Comparison of ENCODE assay signal across 35 cellular contexts in the genomic region with DNA sequence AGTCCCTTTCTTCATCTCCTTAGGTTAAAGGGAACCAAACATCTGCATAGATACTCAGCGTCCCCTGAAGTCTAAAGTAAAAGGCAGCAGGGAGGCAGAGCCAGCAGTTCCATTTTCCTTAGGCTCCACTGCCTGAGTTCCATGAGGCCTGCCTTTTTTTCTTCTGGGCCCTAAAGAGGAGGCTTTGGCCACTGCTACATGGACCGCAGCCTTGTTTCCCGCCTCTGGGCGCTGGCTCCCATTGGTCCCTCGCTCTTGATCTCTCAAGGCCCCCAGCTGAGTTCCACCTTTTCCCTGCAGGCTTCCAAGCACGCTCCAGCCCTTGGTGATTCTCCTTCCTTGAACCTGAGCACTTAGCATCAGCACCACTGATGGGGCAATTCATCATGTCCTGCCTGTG. TPM values are rescaled to one million over a fixed set of nuclear protein-coding genes. Genes with fewer than 3 reads are reported as not detected.
"Had no signal": no experiment of that assay in that cellular context is flagged by ENCODE, and none has a peak within 500 bp of the region (broad histone marks: within the 10 kb centered on the region; RNA-seq: fewer than 3 reads in every experiment).

No MANE protein-coding gene starts in this region.

- H3K4me3 ChIP-seq: colonic mucosa, esophagus squamous epithelium, gastrocnemius medialis, heart right ventricle, left ventricle myocardium inferior, lower lobe of right lung, mucosa of descending colon had no signal

- H3K9me3 ChIP-seq: colonic mucosa, esophagus squamous epithelium, gastrocnemius medialis, heart right ventricle, left ventricle myocardium inferior, lower lobe of right lung, mucosa of descending colon had no signal

- H3K27me3 ChIP-seq: colonic mucosa had no signal

- H3K36me3 Mint-ChIP-seq: memory B cell, mesothelial cell of epicardium, naive B cell had no signal

- FAIRE-seq: endometrium, islet of Langerhans, keratinocyte had no signal

- DNase-seq: colonic mucosa; cortex of kidney; effector CD8-positive, alpha-beta T cell; effector memory CD8-positive, alpha-beta T cell; endodermal cell; erythroblast; esophagus squamous epithelium; foreskin fibroblast; foreskin melanocyte; gastrocnemius medialis; glutamatergic neuron; head of caudate nucleus; heart right ventricle; hippocampal formation; kidney glomerular epithelial cell; left colon; left ventricle myocardium inferior; lower lobe of right lung; naive B cell had no signal

- H3K9me3 Mint-ChIP-seq: dendritic cell treated with granulocyte-macrophage colony-stimulating factor and Interleukin-4, amounts not matched to agents 40 ng/mL and 50 ng/mL, for 4 days; effector memory CD8-positive, alpha-beta T cell; endodermal cell; memory B cell; mesothelial cell of epicardium; naive B cell had no signal

- H3K27ac Mint-ChIP-seq: dendritic cell treated with granulocyte-macrophage colony-stimulating factor and Interleukin-4, amounts not matched to agents 40 ng/mL and 50 ng/mL, for 4 days; effector memory CD8-positive, alpha-beta T cell; endodermal cell; memory B cell; mesothelial cell of epicardium had no signal

- H3K4me3 Mint-ChIP-seq: dendritic cell treated with granulocyte-macrophage colony-stimulating factor and Interleukin-4, amounts not matched to agents 40 ng/mL and 50 ng/mL, for 4 days; effector memory CD8-positive, alpha-beta T cell; endodermal cell; memory B cell; mesothelial cell of epicardium; naive B cell had no signal

- ATAC-seq: effector memory CD8-positive, alpha-beta T cell; esophagus mucosa; gastrocnemius medialis; heart right ventricle; left colon; left lobe of liver; lower lobe of right lung; mucosa of descending colon had no signal

- H3K27ac ChIP-seq: colonic mucosa, epithelial cell of prostate, esophagus squamous epithelium, gastrocnemius medialis, heart right ventricle, left ventricle myocardium inferior, lower lobe of right lung had no signal

- H3K4me1 Mint-ChIP-seq: memory B cell, mesothelial cell of epicardium had no signal

- H3K4me1 ChIP-seq: colonic mucosa, esophagus squamous epithelium, gastrocnemius medialis, heart right ventricle, left ventricle myocardium inferior, lower lobe of right lung had no signal

- H3K36me3 ChIP-seq: colonic mucosa, esophagus squamous epithelium, gastrocnemius medialis, heart right ventricle, left ventricle myocardium inferior, lower lobe of right lung had no signal

RNA-seq across cellular contexts. Expression of a gene that starts 3.6 kb away (rescaled TPM):
- total RNA-seq: dermis microvascular lymphatic vessel endothelial cell, endodermal cell, esophagus mucosa, esophagus squamous epithelium, gastrocnemius medialis, glomerular endothelial cell, heart right ventricle, left colon, left lobe of liver, left ventricle myocardium inferior, lower leg skin, lower lobe of right lung, lung microvascular endothelial cell, mesenteric fat pad, mesothelial cell of epicardium, mucosa of descending colon, myocyte had no signal
- polyA plus RNA-seq: heart right ventricle, keratinocyte had no signal

RNA-seq across cellular contexts. Expression of a gene that starts 53.5 kb away (rescaled TPM):
- total RNA-seq: dermis microvascular lymphatic vessel endothelial cell, endodermal cell, glomerular endothelial cell, lung microvascular endothelial cell had no signal
- polyA plus RNA-seq: keratinocyte had no signal
